ENCODE assay signal across 15 cellular contexts in genomic region chr20:44730441-44730840, GRCh38. TPM values are rescaled to one million over a fixed set of nuclear protein-coding genes. Genes with fewer than 3 reads are reported as not detected.
DNase-seq lines count a peak whose midpoint lies in the region; ATAC-seq, FAIRE-seq and TF ChIP-seq lines count a peak whose summit lies in the region.
"Had no signal": no experiment of that assay in that cellular context is flagged by ENCODE, and none has a peak within 500 bp of the region (broad histone marks: within the 10 kb centered on the region; RNA-seq: fewer than 3 reads in every experiment).

No MANE protein-coding gene starts in this region.

- no peaks in the 10 kb centered on the region for H3K27me3 ChIP-seq in SK-N-SH (ENCODE audit: insufficient read depth)
- no peaks in the 10 kb centered on the region for H3K27me3 ChIP-seq in thoracic aorta (replicated peaks; ENCODE audit: insufficient read depth)

- no peak overlapping the region; the same call in 1 of the 2 replicates for H2AFZ ChIP-seq in SK-N-SH (ENCODE audit: low read depth)

- no peak for ATAC-seq in activated naive CD8-positive, alpha-beta T cell treated with anti-CD3 and anti-CD28 coated beads, Interleukin-2, amount 50 U/mL, for 24 hours
- no peak for ATAC-seq in thoracic aorta (ENCODE audit: insufficient number of reproducible peaks, low FRiP score, low read depth)
- ATAC-seq in HG03159 (IDR thresholded peaks at IDR 0.05; ENCODE audit: unreplicated experiment) = no peak

- no peak for DNase-seq in activated naive CD8-positive, alpha-beta T cell treated with anti-CD3 and anti-CD28 coated beads for 36 hours
- no peak for DNase-seq in activated naive CD8-positive, alpha-beta T cell treated with anti-CD3 and anti-CD28 coated beads, Interleukin-2, amount 50 U/mL, for 24 hours
- no peak for DNase-seq in SK-N-SH
- DNase-seq in fibroblast of peridontal ligament (ENCODE audit: extremely low read depth) = peak; percentile 97
- no peak for DNase-seq in thoracic aorta (ENCODE audit: low spot score)
- no peak for DNase-seq in H54 (ENCODE audit: insufficient read length, low spot score)
- DNase-seq in NCI-H2107 (lab: John Stamatoyannopoulos, UW) = no peak
- DNase-seq: NCI-H510A treated with DMSO at 0.1 percent for 48 hours had no signal

- H3K36me3 ChIP-seq in SK-N-SH (replicated peaks in 1 of 2; ENCODE audit: control insufficient read depth in 1 of 2, insufficient read depth in 2 of 2, low read length in 1 of 2) (no peaks in the 10 kb centered on the region), thoracic aorta (peaks cover 4% of the 10 kb centered on the region)

- peak in 1 of 2 experiments; percentile 64; a peak in 1 of 4 replicates for TF ChIP-seq EP300 in SK-N-SH (IDR thresholded peaks at IDR 0.05; ENCODE audit: borderline replicate concordance in 1 of 2, low read depth in 1 of 2, low read length in 1 of 2)

- H3K27ac Mint-ChIP-seq in activated naive CD8-positive, alpha-beta T cell treated with anti-CD3 and anti-CD28 coated beads for 36 hours = peak overlapping the region; percentile 56
- H3K27ac Mint-ChIP-seq in activated naive CD8-positive, alpha-beta T cell treated with anti-CD3 and anti-CD28 coated beads, Interleukin-2, amount 50 U/mL, for 24 hours = no peak overlapping the region
- H3K27ac Mint-ChIP-seq: type B pancreatic cell had no signal

- TF ChIP-seq POLR2A in H54 (IDR thresholded peaks at IDR 0.05; ENCODE audit: low read depth, low read length) = no peak

- TF ChIP-seq CTCF in SK-N-SH (IDR thresholded peaks at IDR 0.05) (no peak), thoracic aorta (IDR thresholded peaks at IDR 0.05) (no peak)

- CTCF ChIA-PET in SK-N-SH (lab: Yijun Ruan, JAX) = interaction anchor here (1.0 to 9.0 kb wide), 4 partner anchors 11 to 47 kb away, joined by 3 to 183 read pairs (median 10); no protein-coding TSS in a partner anchor

- peak overlapping the region; percentile 14 to 77; a peak in 2 of 4 replicates for H3K27ac ChIP-seq in SK-N-SH (ENCODE audit: low read depth in 2 of 2, low read length in 1 of 2)
- peak overlapping the region; percentile 85 to 89 for H3K27ac ChIP-seq in thoracic aorta

- H3K4me3 ChIP-seq in SK-N-SH (ENCODE audit: low read depth in 2 of 2, low read length in 1 of 2) = no peak overlapping the region
- no peak overlapping the region for H3K4me3 ChIP-seq in thoracic aorta

- no peak overlapping the region for H3K4me2 ChIP-seq in SK-N-SH

- peaks cover 19 to 21% of the 10 kb centered on the region in 2 experiments for H3K4me1 ChIP-seq in SK-N-SH (ENCODE audit: control insufficient read depth in 1 of 2, insufficient read depth in 2 of 2, low read depth in 1 of 2, low read length in 1 of 2)
- peaks cover 24 to 79% of the 10 kb centered on the region in 2 donors for H3K4me1 ChIP-seq in thoracic aorta (ENCODE audit: control insufficient read depth in 1 of 2, low read depth in 2 of 2)

- no peak overlapping the region for H3K9ac ChIP-seq in SK-N-SH

- H4K20me1 ChIP-seq in SK-N-SH (ENCODE audit: insufficient read depth) = no peaks in the 10 kb centered on the region

- no peaks in the 10 kb centered on the region for H3K9me2 ChIP-seq in SK-N-SH

- WGBS in SK-N-SH (ENCODE audit: low lambda C conversion rate) = 16% methylated on average over 2 of the region's 2 CpGs

- no peak for TF ChIP-seq RAD21 in SK-N-SH (IDR thresholded peaks at IDR 0.05; ENCODE audit: low read length)

- H3F3A ChIP-seq in SK-N-SH (replicated peaks; ENCODE audit: insufficient read depth) = peaks cover 21% of the 10 kb centered on the region

- no peaks in the 10 kb centered on the region for H3K27me3 Mint-ChIP-seq in activated naive CD8-positive, alpha-beta T cell treated with anti-CD3 and anti-CD28 coated beads for 36 hours
- no peaks in the 10 kb centered on the region for H3K27me3 Mint-ChIP-seq in activated naive CD8-positive, alpha-beta T cell treated with anti-CD3 and anti-CD28 coated beads, Interleukin-2, amount 50 U/mL, for 24 hours
- H3K27me3 Mint-ChIP-seq: central memory CD8-positive, alpha-beta T cell had no signal

- H3K79me2 ChIP-seq in SK-N-SH (ENCODE audit: insufficient read depth) = no peaks in the 10 kb centered on the region

- peaks cover 16% of the 10 kb centered on the region for H3K4me1 Mint-ChIP-seq in activated naive CD8-positive, alpha-beta T cell treated with anti-CD3 and anti-CD28 coated beads for 36 hours
- peaks cover 10% of the 10 kb centered on the region for H3K4me1 Mint-ChIP-seq in activated naive CD8-positive, alpha-beta T cell treated with anti-CD3 and anti-CD28 coated beads, Interleukin-2, amount 50 U/mL, for 24 hours
- H3K4me1 Mint-ChIP-seq: IgD-negative memory B cell had no signal

- POLR2A ChIA-PET in SK-N-SH (lab: Yijun Ruan, JAX) = no interaction called here

- FAIRE-seq in H54 (lab: Jason Lieb, UNC) = no peak
- FAIRE-seq: GM19239 had no signal

- H3K4me3 Mint-ChIP-seq in activated naive CD8-positive, alpha-beta T cell treated with anti-CD3 and anti-CD28 coated beads for 36 hours = no peak overlapping the region
- no peak overlapping the region for H3K4me3 Mint-ChIP-seq in activated naive CD8-positive, alpha-beta T cell treated with anti-CD3 and anti-CD28 coated beads, Interleukin-2, amount 50 U/mL, for 24 hours
- H3K4me3 Mint-ChIP-seq: central memory CD8-positive, alpha-beta T cell; IgD-negative memory B cell; type B pancreatic cell had no signal

- H3K9me3 Mint-ChIP-seq in activated naive CD8-positive, alpha-beta T cell treated with anti-CD3 and anti-CD28 coated beads for 36 hours = no peaks in the 10 kb centered on the region
- H3K9me3 Mint-ChIP-seq in activated naive CD8-positive, alpha-beta T cell treated with anti-CD3 and anti-CD28 coated beads, Interleukin-2, amount 50 U/mL, for 24 hours = no peaks in the 10 kb centered on the region
- H3K9me3 Mint-ChIP-seq: central memory CD8-positive, alpha-beta T cell; IgD-negative memory B cell; type B pancreatic cell had no signal

- H3K36me3 Mint-ChIP-seq in activated naive CD8-positive, alpha-beta T cell treated with anti-CD3 and anti-CD28 coated beads for 36 hours = no peaks in the 10 kb centered on the region
- H3K36me3 Mint-ChIP-seq in activated naive CD8-positive, alpha-beta T cell treated with anti-CD3 and anti-CD28 coated beads, Interleukin-2, amount 50 U/mL, for 24 hours (ENCODE audit: low read depth) = no peaks in the 10 kb centered on the region
- H3K36me3 Mint-ChIP-seq: IgD-negative memory B cell, type B pancreatic cell had no signal

- no peaks in the 10 kb centered on the region for H3K9me3 ChIP-seq in SK-N-SH
- H3K9me3 ChIP-seq in thoracic aorta = no peaks in the 10 kb centered on the region

TF ChIP-seq in SK-N-SH, 30 proteins besides CTCF, POLR2A, EP300 and RAD21 (continues in another document):
- no peak for TF ChIP-seq ELF1 (IDR thresholded peaks at IDR 0.05)
- no peak for TF ChIP-seq EZH2phosphoT487 (IDR thresholded peaks at IDR 0.05; ENCODE audit: borderline replicate concordance, low read depth)
- TF ChIP-seq CHD2 (IDR thresholded peaks at IDR 0.05; ENCODE audit: low read length, partially characterized antibody) = no peak
- TF ChIP-seq MXI1 (IDR thresholded peaks at IDR 0.05; ENCODE audit: low read depth, low read length) = no peak
- no peak for TF ChIP-seq MEF2A (IDR thresholded peaks at IDR 0.05; ENCODE audit: borderline replicate concordance, low read depth)
- TF ChIP-seq SIN3A (IDR thresholded peaks at IDR 0.05; ENCODE audit: borderline replicate concordance, low read depth, low read length) = no peak
- TF ChIP-seq FOSL2 (IDR thresholded peaks at IDR 0.05; ENCODE audit: borderline replicate concordance, low read depth) = peak; percentile 88
- no peak for TF ChIP-seq FOXM1 (IDR thresholded peaks at IDR 0.05; ENCODE audit: low read depth)
- no peak for TF ChIP-seq GATA2 (CRISPR knock-in tag; IDR thresholded peaks at IDR 0.05)
- 0 out of 2 replicates have a peak, but pooled peaks have one; percentile 26 for TF ChIP-seq MAX (IDR thresholded peaks at IDR 0.05; ENCODE audit: low read depth)
- TF ChIP-seq TCF12 (IDR thresholded peaks at IDR 0.05) = peak; percentile 81
- no peak for TF ChIP-seq USF1 (IDR thresholded peaks at IDR 0.05; ENCODE audit: borderline replicate concordance, low read depth)
- TF ChIP-seq TAF1 (IDR thresholded peaks at IDR 0.05; ENCODE audit: borderline replicate concordance, low read depth, low read length) = no peak

RNA-seq across cellular contexts. Expression of gene KCNK15, which starts 15.2 kb away (rescaled TPM):
- under 1 TPM; 0.31 to 0.48 TPM for total RNA-seq in activated naive CD8-positive, alpha-beta T cell treated with anti-CD3 and anti-CD28 coated beads for 36 hours
- 0.02 and 0.10 TPM in 2 replicates for polyA plus RNA-seq in SK-N-SH (2012; rRNA removed)
- polyA plus RNA-seq in SK-N-SH (2012; cell fraction: cytosol; rRNA removed) = 0.01 TPM in 2 replicates
- 0.05 and 0.08 TPM in 2 replicates for polyA plus RNA-seq in SK-N-SH (2012; cell fraction: nucleus; rRNA removed)
- total RNA-seq in thoracic aorta = 10 to 100 TPM; 26.3 to 60.0 TPM
- total RNA-seq: T-helper 2 cell treated with Interferon-gamma antibody and Interleukin-4, amounts not matched to agents 100 ng/mL and 5 ng/mL, for 36 hours had no signal
- polyA plus RNA-seq: AG04450, IgD-negative memory B cell had no signal

RNA-seq across cellular contexts. Expression of gene CCN5, which starts 15.3 kb away (rescaled TPM):
- not detected for total RNA-seq in activated naive CD8-positive, alpha-beta T cell treated with anti-CD3 and anti-CD28 coated beads for 36 hours
- polyA plus RNA-seq in SK-N-SH (2012; rRNA removed) = 0.05 TPM in 2 replicates
- 0.08 and 0.17 TPM in 2 replicates for polyA plus RNA-seq in SK-N-SH (2012; cell fraction: cytosol; rRNA removed)
- 0.20 and 0.25 TPM in 2 replicates for polyA plus RNA-seq in SK-N-SH (2012; cell fraction: nucleus; rRNA removed)
- total RNA-seq in thoracic aorta = 100 to 1,000 TPM; 652 to 994 TPM
- total RNA-seq: T-helper 2 cell treated with Interferon-gamma antibody and Interleukin-4, amounts not matched to agents 100 ng/mL and 5 ng/mL, for 36 hours had no signal
- polyA plus RNA-seq: IgD-negative memory B cell had no signal

Comparison
In these comparisons a context has a peak if more than half of its experiments do, and no peak if none do; other contexts are left out.
1. RNA of gene KCNK15, which starts 15.2 kb away (total RNA-seq): 26.3 to 60.0 TPM in thoracic aorta; 0.31 to 0.48 TPM in activated naive CD8-positive, alpha-beta T cell treated with anti-CD3 and anti-CD28 coated beads for 36 hours; every median in the first group is over 10 times any median in the second.
2. RNA of gene CCN5, which starts 15.3 kb away (total RNA-seq): 652 to 994 TPM in thoracic aorta; not detected in activated naive CD8-positive, alpha-beta T cell treated with anti-CD3 and anti-CD28 coated beads for 36 hours; every median in the first group is over 100 times any median in the second.